Comparison of ENCODE assay signal across 10 cellular contexts in genomic region chr7:22992874-22993840, GRCh38. TPM values are rescaled to one million over a fixed set of nuclear protein-coding genes. Genes with fewer than 3 reads are reported as not detected.
DNase-seq lines count a peak whose midpoint lies in the region; ATAC-seq and TF ChIP-seq lines count a peak whose summit lies in the region.
"Had no signal": no experiment of that assay in that cellular context is flagged by ENCODE, and none has a peak within 500 bp of the region (broad histone marks: within the 10 kb centered on the region; RNA-seq: fewer than 3 reads in every experiment).

No MANE protein-coding gene starts in this region.

- TF ChIP-seq CTCF in spleen (IDR thresholded peaks at IDR 0.05 in 8 of 11, conservative IDR thresholded peaks at IDR 0.05 in 3 of 11), result no peak
- TF ChIP-seq CTCF in suprapubic skin (IDR thresholded peaks at IDR 0.05), result no peak

- H3K27ac ChIP-seq in spleen, result no peak overlapping the region
- no peak overlapping the region for H3K27ac ChIP-seq in suprapubic skin

- no peaks in the 10 kb centered on the region for H3K9me3 ChIP-seq in spleen
- H3K9me3 ChIP-seq in suprapubic skin, result no peaks in the 10 kb centered on the region

- TF ChIP-seq POLR2A in spleen (IDR thresholded peaks at IDR 0.05) (no peak), suprapubic skin (IDR thresholded peaks at IDR 0.05) (no peak)

- peaks cover 0 to 12% (median 0%) of the 10 kb centered on the region in 6 donors for H3K36me3 ChIP-seq in spleen
- H3K36me3 ChIP-seq in suprapubic skin, result no peaks in the 10 kb centered on the region

- H3K36me3 Mint-ChIP-seq in activated T-cell treated with anti-CD3 and anti-CD28 coated beads, Interleukin-2, amount 50 U/mL, for 4 hours (ENCODE audit: insufficient read depth), result peaks cover 13% of the 10 kb centered on the region
- peaks cover 30% of the 10 kb centered on the region for H3K36me3 Mint-ChIP-seq in T-helper 1 cell treated with Interleukin-12 subunit alpha and Interleukin-12 subunit beta and Interleukin-4 antibody, amounts not matched to agents 30 μg/mL and 1 μg/mL, for 36 hours (ENCODE audit: low read depth)

- peaks cover 38% of the 10 kb centered on the region for H3K4me1 Mint-ChIP-seq in activated T-cell treated with anti-CD3 and anti-CD28 coated beads, Interleukin-2, amount 50 U/mL, for 4 hours (ENCODE audit: low read depth)
- peaks cover 46% of the 10 kb centered on the region for H3K4me1 Mint-ChIP-seq in T-helper 1 cell treated with Interleukin-12 subunit alpha and Interleukin-12 subunit beta and Interleukin-4 antibody, amounts not matched to agents 30 μg/mL and 1 μg/mL, for 36 hours (ENCODE audit: low read depth)
- peaks cover 32% of the 10 kb centered on the region for H3K4me1 Mint-ChIP-seq in stimulated activated naive CD8-positive, alpha-beta T cell treated with anti-CD3 and anti-CD28 coated beads, Interleukin-15, amount 100 ng/mL, for 72 hours

- H3K4me1 ChIP-seq in spleen (peaks cover 0 to 23% (median 3%) of the 10 kb centered on the region in 6 donors), suprapubic skin (peaks cover 3% of the 10 kb centered on the region)

- 47 to 69% (median 61%) methylated on average over 3 of the region's 3 CpGs for WGBS in spleen, 5 donors
- 94% methylated on average over 3 of the region's 3 CpGs for WGBS in suprapubic skin

- peak overlapping the region; percentile 49 for H3K27ac Mint-ChIP-seq in T-helper 1 cell treated with Interleukin-12 subunit alpha and Interleukin-12 subunit beta and Interleukin-4 antibody, amounts not matched to agents 30 μg/mL and 1 μg/mL, for 36 hours
- H3K27ac Mint-ChIP-seq in stimulated activated naive CD8-positive, alpha-beta T cell treated with anti-CD3 and anti-CD28 coated beads, Interleukin-15, amount 100 ng/mL, for 72 hours, result peak overlapping the region in 1 of 2 donors; percentile 15

- no peak for DNase-seq in activated T-cell treated with anti-CD3 and anti-CD28 coated beads, Interleukin-2, amount 50 U/mL, for 4 hours
- DNase-seq in activated T-cell treated with anti-CD3 and anti-CD28 coated beads for 4 hours, result no peak
- peak; percentile 33 to 37 for DNase-seq in stimulated activated naive CD8-positive, alpha-beta T cell treated with anti-CD3 and anti-CD28 coated beads, Interleukin-15, amount 100 ng/mL, for 72 hours
- DNase-seq in spleen, result no peak
- no peak for DNase-seq in suprapubic skin (ENCODE audit: low spot score in 2 of 2)
- DNase-seq in SK-N-DZ (ENCODE audit: low spot score), result no peak
- DNase-seq: central memory CD4-positive, alpha-beta T cell; hypothalamus had no signal

- H3K27me3 Mint-ChIP-seq in activated T-cell treated with anti-CD3 and anti-CD28 coated beads, Interleukin-2, amount 50 U/mL, for 4 hours (ENCODE audit: low read depth), result no peaks in the 10 kb centered on the region
- H3K27me3 Mint-ChIP-seq in T-helper 1 cell treated with Interleukin-12 subunit alpha and Interleukin-12 subunit beta and Interleukin-4 antibody, amounts not matched to agents 30 μg/mL and 1 μg/mL, for 36 hours (ENCODE audit: low read depth), result no peaks in the 10 kb centered on the region
- no peaks in the 10 kb centered on the region for H3K27me3 Mint-ChIP-seq in stimulated activated naive CD8-positive, alpha-beta T cell treated with anti-CD3 and anti-CD28 coated beads, Interleukin-15, amount 100 ng/mL, for 72 hours

- no peak overlapping the region for H3K4me3 Mint-ChIP-seq in activated T-cell treated with anti-CD3 and anti-CD28 coated beads, Interleukin-2, amount 50 U/mL, for 4 hours
- H3K4me3 Mint-ChIP-seq in T-helper 1 cell treated with Interleukin-12 subunit alpha and Interleukin-12 subunit beta and Interleukin-4 antibody, amounts not matched to agents 30 μg/mL and 1 μg/mL, for 36 hours, result peak overlapping the region; percentile 4
- H3K4me3 Mint-ChIP-seq in stimulated activated naive CD8-positive, alpha-beta T cell treated with anti-CD3 and anti-CD28 coated beads, Interleukin-15, amount 100 ng/mL, for 72 hours, result peak overlapping the region; percentile 40 to 57

- H3K4me3 ChIP-seq in spleen, result no peak overlapping the region
- no peak overlapping the region for H3K4me3 ChIP-seq in suprapubic skin

- H3K27me3 ChIP-seq in spleen (replicated peaks in 1 of 7) (no peaks in the 10 kb centered on the region), suprapubic skin (no peaks in the 10 kb centered on the region)

- intact Hi-C loops in spleen (cut with DNase I; ENCODE audit: low total_unique reads), result no loop called here

- peak; percentile 41 to 57 for ATAC-seq in activated T-cell treated with anti-CD3 and anti-CD28 coated beads, Interleukin-2, amount 50 U/mL, for 4 hours
- peak; percentile 84 for ATAC-seq in HG02938 (IDR thresholded peaks at IDR 0.05; ENCODE audit: unreplicated experiment)
- ATAC-seq in stimulated activated naive CD8-positive, alpha-beta T cell treated with anti-CD3 and anti-CD28 coated beads, Interleukin-15, amount 100 ng/mL, for 72 hours, result peak; percentile 72

- H3K9me3 Mint-ChIP-seq in activated T-cell treated with anti-CD3 and anti-CD28 coated beads, Interleukin-2, amount 50 U/mL, for 4 hours, result no peaks in the 10 kb centered on the region
- H3K9me3 Mint-ChIP-seq in T-helper 1 cell treated with Interleukin-12 subunit alpha and Interleukin-12 subunit beta and Interleukin-4 antibody, amounts not matched to agents 30 μg/mL and 1 μg/mL, for 36 hours, result no peaks in the 10 kb centered on the region
- no peaks in the 10 kb centered on the region for H3K9me3 Mint-ChIP-seq in stimulated activated naive CD8-positive, alpha-beta T cell treated with anti-CD3 and anti-CD28 coated beads, Interleukin-15, amount 100 ng/mL, for 72 hours

- TF ChIP-seq EP300 in suprapubic skin (IDR thresholded peaks at IDR 0.05), result no peak

RNA-seq across cellular contexts. Expression of gene HYCC1, which starts 20.8 kb away (rescaled TPM):
- 10 to 100 TPM; 21.4 to 23.9 (median 22.8) TPM for total RNA-seq in activated T-cell treated with anti-CD3 and anti-CD28 coated beads, Interleukin-2, amount 50 U/mL, for 4 hours
- total RNA-seq in spleen (10 to 100 TPM; 40.4 to 59.0 (median 45.1) TPM), suprapubic skin (10 to 100 TPM in 3 of 4 donors, 1 to 10 TPM in 1; 8.3 to 22.6 (median 12.7) TPM)
- polyA plus RNA-seq in spleen, result 1 to 10 TPM; 4.0 to 7.5 (median 5.6) TPM
- 12.6 and 21.9 TPM in 2 replicates for polyA plus RNA-seq in SK-N-DZ (2014; cell fraction: cytosol; rRNA removed)
- 17.8 and 19.9 TPM in 2 replicates for polyA plus RNA-seq in SK-N-DZ (2014; cell fraction: nucleus; rRNA removed)

Comparison
In these comparisons a context has a peak if more than half of its experiments do, and no peak if none do; other contexts are left out.
1. DNase-seq: peak in stimulated activated naive CD8-positive, alpha-beta T cell treated with anti-CD3 and anti-CD28 coated beads, Interleukin-15, amount 100 ng/mL, for 72 hours (2 of 2); none in activated T-cell treated with anti-CD3 and anti-CD28 coated beads, Interleukin-2, amount 50 U/mL, for 4 hours (single experiment), activated T-cell treated with anti-CD3 and anti-CD28 coated beads for 4 hours (single experiment), spleen (single experiment), suprapubic skin (0 of 2) and SK-N-DZ (single experiment).
2. Peak in every context shown above with its lines, with median percentiles within 50 percentile points of each other: ATAC-seq.